Comparison of ENCODE assay signal across 18 cellular contexts in the genomic region with DNA sequence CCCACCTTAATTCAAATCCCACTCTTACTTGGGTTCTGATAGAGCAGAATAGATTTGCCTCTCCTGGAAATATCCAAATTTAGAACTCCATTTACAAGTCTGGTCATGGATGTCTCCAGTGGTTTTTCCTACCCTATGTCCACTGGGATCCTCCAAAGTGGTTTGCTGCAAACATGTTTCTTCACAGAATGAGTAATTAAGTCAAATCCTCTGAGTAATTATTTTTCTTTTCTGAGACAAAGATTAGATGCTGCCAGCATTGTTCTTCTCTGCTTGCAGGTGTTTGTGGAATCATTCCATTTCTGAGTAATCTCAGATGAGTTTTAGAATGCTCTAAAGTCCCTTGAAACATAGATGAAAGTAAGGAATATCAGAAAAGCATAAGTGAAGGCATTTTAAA. TPM values are rescaled to one million over a fixed set of nuclear protein-coding genes. Genes with fewer than 3 reads are reported as not detected.
DNase-seq lines count a peak whose midpoint lies in the region; ATAC-seq and TF ChIP-seq lines count a peak whose summit lies in the region.
"Had no signal": no experiment of that assay in that cellular context is flagged by ENCODE, and none has a peak within 500 bp of the region (broad histone marks: within the 10 kb centered on the region; RNA-seq: fewer than 3 reads in every experiment).

No MANE protein-coding gene starts in this region.

- intact Hi-C loops in MCF 10A (cut with micrococcal nuclease): no loop called here
- intact Hi-C loops in breast epithelium (cut with DNase I; ENCODE audit: low total_unique reads): no loop called here

- H3K36me3 Mint-ChIP-seq in MCF 10A (ENCODE audit: insufficient read depth, unreplicated experiment): peaks cover 16% of the 10 kb centered on the region
- H3K36me3 Mint-ChIP-seq in stimulated activated effector memory CD8-positive, alpha-beta T cell treated with anti-CD3 and anti-CD28 coated beads, Interleukin-12 subunit alpha, Interleukin-12 subunit beta, amount 100 ng/mL, for 72 hours: peaks cover 32% of the 10 kb centered on the region

- H3K9me3 ChIP-seq in breast epithelium: no peaks in the 10 kb centered on the region
- no peaks in the 10 kb centered on the region for H3K9me3 ChIP-seq in MM.1S (replicated peaks; ENCODE audit: insufficient read depth, low read length)
- H3K9me3 ChIP-seq: BLaER1, HAP-1 had no signal

- H3K36me3 ChIP-seq in breast epithelium (no peaks in the 10 kb centered on the region), MM.1S (replicated peaks; ENCODE audit: insufficient read depth, low read length) (no peaks in the 10 kb centered on the region)
- H3K36me3 ChIP-seq: HAP-1 had no signal

- no peaks in the 10 kb centered on the region for H3K9me2 ChIP-seq in MM.1S (replicated peaks; ENCODE audit: insufficient read depth, low read length)

- no peak overlapping the region for H3K4me3 Mint-ChIP-seq in MCF 10A (ENCODE audit: unreplicated experiment)
- no peak overlapping the region for H3K4me3 Mint-ChIP-seq in stimulated activated effector memory CD8-positive, alpha-beta T cell treated with anti-CD3 and anti-CD28 coated beads, Interleukin-12 subunit alpha, Interleukin-12 subunit beta, amount 100 ng/mL, for 72 hours
- H3K4me3 Mint-ChIP-seq: CD14-positive monocyte; CD4-positive, alpha-beta memory T cell had no signal

- H3K4me1 ChIP-seq in breast epithelium (no peaks in the 10 kb centered on the region), foreskin keratinocyte (no peaks in the 10 kb centered on the region), MM.1S (ENCODE audit: low read length) (no peaks in the 10 kb centered on the region)
- H3K4me1 ChIP-seq: BLaER1, HAP-1 had no signal

- peak overlapping the region; percentile 46 for H3K27ac Mint-ChIP-seq in MCF 10A (ENCODE audit: low read depth, unreplicated experiment)
- H3K27ac Mint-ChIP-seq in stimulated activated effector memory CD8-positive, alpha-beta T cell treated with anti-CD3 and anti-CD28 coated beads, Interleukin-12 subunit alpha, Interleukin-12 subunit beta, amount 100 ng/mL, for 72 hours: peak overlapping the region; percentile 40
- H3K27ac Mint-ChIP-seq: CD14-positive monocyte; CD4-positive, alpha-beta memory T cell had no signal

- H3K4me1 Mint-ChIP-seq in MCF 10A (ENCODE audit: insufficient read depth, unreplicated experiment): no peaks in the 10 kb centered on the region
- peaks cover 9% of the 10 kb centered on the region for H3K4me1 Mint-ChIP-seq in stimulated activated effector memory CD8-positive, alpha-beta T cell treated with anti-CD3 and anti-CD28 coated beads, Interleukin-12 subunit alpha, Interleukin-12 subunit beta, amount 100 ng/mL, for 72 hours

- DNase-seq in MCF 10A (ENCODE audit: unreplicated experiment): peak; percentile 3
- no peak for DNase-seq in breast epithelium (ENCODE audit: low spot score in 2 of 2)
- DNase-seq in dermis blood vessel endothelial cell: peak; percentile 21
- DNase-seq in foreskin keratinocyte: peak; percentile 18
- DNase-seq in stimulated activated effector memory CD8-positive, alpha-beta T cell treated with anti-CD3 and anti-CD28 coated beads, Interleukin-12 subunit alpha, Interleukin-12 subunit beta, amount 100 ng/mL, for 72 hours (ENCODE audit: low spot score in 2 of 2): no peak
- no peak for DNase-seq in stimulated activated CD4-positive, alpha-beta T cell treated with anti-CD3 and anti-CD28 coated beads, Interleukin-2, amount 100 ng/mL, for 48 hours
- no peak for DNase-seq in NOMO-1 (lab: John Stamatoyannopoulos, UW; ENCODE audit: unreplicated experiment in 2 of 2)
- no peak for DNase-seq in MM.1S
- DNase-seq: 8988T; CD4-positive, alpha-beta memory T cell; DMS153; DMS79; GDM1; GM23248 had no signal

- no peak overlapping the region for H3K4me3 ChIP-seq in breast epithelium
- H3K4me3 ChIP-seq in MM.1S (ENCODE audit: low read length): no peak overlapping the region
- H3K4me3 ChIP-seq: BLaER1, GM23248, HAP-1 had no signal

- H3K9ac ChIP-seq in MM.1S (ENCODE audit: low read length): no peak overlapping the region
- H3K9ac ChIP-seq: BLaER1, GM23248 had no signal

- H3K79me2 ChIP-seq in MM.1S (ENCODE audit: low read length): no peaks in the 10 kb centered on the region

- no peaks in the 10 kb centered on the region for H3K9me3 Mint-ChIP-seq in MCF 10A (ENCODE audit: unreplicated experiment)
- no peaks in the 10 kb centered on the region for H3K9me3 Mint-ChIP-seq in stimulated activated effector memory CD8-positive, alpha-beta T cell treated with anti-CD3 and anti-CD28 coated beads, Interleukin-12 subunit alpha, Interleukin-12 subunit beta, amount 100 ng/mL, for 72 hours
- H3K9me3 Mint-ChIP-seq: CD4-positive, alpha-beta memory T cell had no signal

- BruUV-seq in MCF 10A (replicated peaks; lab: Mats Ljungman, UMichigan): no TSS peak

- CTCF ChIA-PET in MCF 10A (lab: Yijun Ruan, JAX): interaction anchor here (1.0 kb wide), 1 partner anchor 46 kb away, joined by 9 read pairs; no protein-coding TSS in a partner anchor

- H3K27me3 Mint-ChIP-seq in MCF 10A (ENCODE audit: insufficient read depth, unreplicated experiment): no peaks in the 10 kb centered on the region
- H3K27me3 Mint-ChIP-seq: CD4-positive, alpha-beta memory T cell had no signal

- POLR2A ChIA-PET in MCF 10A (lab: Yijun Ruan, JAX): no interaction called here

- H2AFZ ChIP-seq in MM.1S (ENCODE audit: low read length): no peak overlapping the region
- H2AFZ ChIP-seq: GM23248 had no signal

- no peaks in the 10 kb centered on the region for H4K20me1 ChIP-seq in MM.1S (ENCODE audit: insufficient read depth, low read length)
- H4K20me1 ChIP-seq: BLaER1 had no signal

- TF ChIP-seq CTCF in MCF 10A (IDR thresholded peaks at IDR 0.05; ENCODE audit: unreplicated experiment) (no peak), breast epithelium (IDR thresholded peaks at IDR 0.05) (no peak), foreskin keratinocyte (conservative IDR thresholded peaks at IDR 0.05) (no peak), MM.1S (IDR thresholded peaks at IDR 0.05; ENCODE audit: low read length) (no peak)

- ATAC-seq in foreskin keratinocyte: peak; percentile 39
- no peak for ATAC-seq in stimulated activated effector memory CD8-positive, alpha-beta T cell treated with anti-CD3 and anti-CD28 coated beads, Interleukin-12 subunit alpha, Interleukin-12 subunit beta, amount 100 ng/mL, for 72 hours

- no peaks in the 10 kb centered on the region for H3K27me3 ChIP-seq in breast epithelium
- H3K27me3 ChIP-seq in foreskin keratinocyte: no peaks in the 10 kb centered on the region
- H3K27me3 ChIP-seq in MM.1S (replicated peaks; ENCODE audit: insufficient read depth, low read length): no peaks in the 10 kb centered on the region
- H3K27me3 ChIP-seq: BLaER1 had no signal

- H3K27ac ChIP-seq in breast epithelium: no peak overlapping the region
- peak overlapping the region; percentile 62 for H3K27ac ChIP-seq in foreskin keratinocyte
- H3K27ac ChIP-seq in MM.1S (ENCODE audit: low read length): no peak overlapping the region
- H3K27ac ChIP-seq: BLaER1, GM23248, HL-60 had no signal

- H3F3A ChIP-seq in MM.1S (ENCODE audit: insufficient read depth, low read length): no peaks in the 10 kb centered on the region

- H3K4me2 ChIP-seq in MM.1S (ENCODE audit: low read depth, low read length): no peak overlapping the region
- H3K4me2 ChIP-seq: BLaER1 had no signal

- no peak for TF ChIP-seq POLR2A in breast epithelium (IDR thresholded peaks at IDR 0.05)

RNA-seq across cellular contexts. Expression of a gene that starts 21.9 kb away (rescaled TPM):
- total RNA-seq in MCF 10A (2022) (101 and 113 TPM in 2 replicates), breast epithelium (10 to 100 TPM; 24.1 to 34.6 (median 26.2) TPM), dermis blood vessel endothelial cell (54.5 and 64.6 TPM in 2 replicates), foreskin keratinocyte (82.1 TPM in 2 replicates)
- polyA plus RNA-seq in foreskin keratinocyte: 80.8 and 84.0 TPM in 2 replicates

RNA-seq across cellular contexts. Expression of a gene that starts 42.5 kb away (rescaled TPM):
- 106 and 127 TPM in 2 replicates for total RNA-seq in MCF 10A (2022)
- 100 to 1,000 TPM; 126 to 150 (median 129) TPM for total RNA-seq in breast epithelium
- 45.9 and 106 TPM in 2 replicates for total RNA-seq in dermis blood vessel endothelial cell
- 61.2 and 62.6 TPM in 2 replicates for total RNA-seq in foreskin keratinocyte
- polyA plus RNA-seq in foreskin keratinocyte: 80.1 and 84.6 TPM in 2 replicates

Comparison
In these comparisons a context has a peak if more than half of its experiments do, and no peak if none do; other contexts are left out.
1. DNase-seq: peak in MCF 10A (single experiment), dermis blood vessel endothelial cell (single experiment) and foreskin keratinocyte (2 of 2); none in breast epithelium (0 of 2), stimulated activated effector memory CD8-positive, alpha-beta T cell treated with anti-CD3 and anti-CD28 coated beads, Interleukin-12 subunit alpha, Interleukin-12 subunit beta, amount 100 ng/mL, for 72 hours (0 of 2), stimulated activated CD4-positive, alpha-beta T cell treated with anti-CD3 and anti-CD28 coated beads, Interleukin-2, amount 100 ng/mL, for 48 hours (0 of 2), NOMO-1 (0 of 2) and MM.1S (single experiment).